ENCODE assay signal across 29 cellular contexts in the genomic region with DNA sequence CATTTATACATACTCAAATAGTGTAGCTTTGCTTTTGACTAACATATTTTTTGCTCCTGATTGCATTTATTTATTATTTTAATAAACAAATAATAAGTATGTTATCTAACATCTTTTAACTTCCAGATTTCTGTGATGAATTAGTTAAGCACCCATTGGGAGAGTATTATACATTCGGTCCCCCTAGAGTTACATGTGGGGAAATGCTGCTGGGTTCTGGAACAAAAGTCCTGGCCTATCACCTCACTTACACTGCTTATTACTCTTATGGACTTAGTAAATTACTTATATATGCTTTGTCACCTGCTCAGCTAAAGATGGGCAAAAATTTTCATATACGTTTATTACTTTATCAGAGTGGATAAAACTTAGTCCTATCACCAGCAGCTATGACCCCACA.
"Had no signal": no experiment of that assay in that cellular context is flagged by ENCODE, and none has a peak within 500 bp of the region (broad histone marks: within the 10 kb centered on the region; RNA-seq: fewer than 3 reads in every experiment).

No MANE protein-coding gene starts in this region.

- H3K27ac ChIP-seq: colonic mucosa, esophagus muscularis mucosa, foreskin keratinocyte, gastroesophageal sphincter, heart left ventricle, hepatocyte, left lung, ovary, psoas muscle, right lobe of liver, suprapubic skin, transverse colon, upper lobe of right lung, uterus had no signal

- H3K36me3 ChIP-seq: colonic mucosa, esophagus muscularis mucosa, gastroesophageal sphincter, heart left ventricle, left lung, ovary, right lobe of liver, suprapubic skin, transverse colon, upper lobe of right lung, uterus had no signal

- H3K9me3 ChIP-seq: colonic mucosa, esophagus muscularis mucosa, gastroesophageal sphincter, heart left ventricle, left lung, ovary, psoas muscle, right lobe of liver, suprapubic skin, transverse colon, upper lobe of right lung, uterus had no signal

- H3K4me3 Mint-ChIP-seq: dendritic cell treated with granulocyte-macrophage colony-stimulating factor and Interleukin-4, amounts not matched to agents 40 ng/mL and 50 ng/mL, for 4 days; naive thymus-derived CD8-positive, alpha-beta T cell; nephron progenitor cell; stimulated activated naive CD8-positive, alpha-beta T cell treated with anti-CD3 and anti-CD28 coated beads, Interleukin-15, amount 100 ng/mL, for 72 hours had no signal

- H3K27me3 ChIP-seq: colonic mucosa, esophagus muscularis mucosa, foreskin keratinocyte, gastroesophageal sphincter, heart left ventricle, hepatocyte, left lung, ovary, right lobe of liver, suprapubic skin, transverse colon, upper lobe of right lung, uterus had no signal

- H3K79me2 ChIP-seq: hepatocyte had no signal

- ATAC-seq: foreskin keratinocyte; gastroesophageal sphincter; heart left ventricle; left cardiac atrium; left lung; naive thymus-derived CD8-positive, alpha-beta T cell; psoas muscle; right lobe of liver; stimulated activated naive CD8-positive, alpha-beta T cell treated with anti-CD3 and anti-CD28 coated beads, Interleukin-15, amount 100 ng/mL, for 72 hours; upper lobe of right lung had no signal

- H3K4me3 ChIP-seq: colonic mucosa, esophagus muscularis mucosa, gastroesophageal sphincter, heart left ventricle, hepatocyte, left lung, ovary, psoas muscle, right lobe of liver, suprapubic skin, transverse colon, upper lobe of right lung, uterus had no signal

- H3K4me1 ChIP-seq: colonic mucosa, esophagus muscularis mucosa, foreskin keratinocyte, gastroesophageal sphincter, heart left ventricle, left lung, psoas muscle, right lobe of liver, suprapubic skin, transverse colon, upper lobe of right lung, uterus had no signal

- H3K27me3 Mint-ChIP-seq: dendritic cell treated with granulocyte-macrophage colony-stimulating factor and Interleukin-4, amounts not matched to agents 40 ng/mL and 50 ng/mL, for 4 days; naive thymus-derived CD8-positive, alpha-beta T cell; stimulated activated naive CD8-positive, alpha-beta T cell treated with anti-CD3 and anti-CD28 coated beads, Interleukin-15, amount 100 ng/mL, for 72 hours had no signal

- H3K27ac Mint-ChIP-seq: dendritic cell treated with granulocyte-macrophage colony-stimulating factor and Interleukin-4, amounts not matched to agents 40 ng/mL and 50 ng/mL, for 4 days; naive thymus-derived CD8-positive, alpha-beta T cell; nephron progenitor cell; stimulated activated naive CD8-positive, alpha-beta T cell treated with anti-CD3 and anti-CD28 coated beads, Interleukin-15, amount 100 ng/mL, for 72 hours had no signal

- H3K4me1 Mint-ChIP-seq: naive thymus-derived CD8-positive, alpha-beta T cell; nephron progenitor cell; stimulated activated naive CD8-positive, alpha-beta T cell treated with anti-CD3 and anti-CD28 coated beads, Interleukin-15, amount 100 ng/mL, for 72 hours had no signal

- DNase-seq: colonic mucosa; effector CD8-positive, alpha-beta T cell; heart left ventricle; left cardiac atrium; left lung; mesenchymal stem cell; midbrain; naive thymus-derived CD8-positive, alpha-beta T cell; nephron progenitor cell; occipital lobe; ovary; posterior cingulate gyrus; psoas muscle; right lobe of liver; small intestine; stimulated activated CD4-positive, alpha-beta T cell treated with anti-CD3 and anti-CD28 coated beads, Interleukin-15, amount 100 ng/mL, for 24 hours; stimulated activated CD4-positive, alpha-beta T cell treated with anti-CD3 and anti-CD28 coated beads, Interleukin-2, amount 100 ng/mL, for 48 hours; stimulated activated CD8-positive, alpha-beta memory T cell treated with anti-CD3 and anti-CD28 coated beads, Interleukin-4, amount 100 ng/mL, for 48 hours; stimulated activated naive CD4-positive, alpha-beta T cell; stimulated activated naive CD8-positive, alpha-beta T cell treated with anti-CD3 and anti-CD28 coated beads, Interleukin-15, amount 100 ng/mL, for 72 hours; transverse colon; upper lobe of right lung; uterus had no signal

- H3K9me3 Mint-ChIP-seq: nephron progenitor cell; stimulated activated naive CD8-positive, alpha-beta T cell treated with anti-CD3 and anti-CD28 coated beads, Interleukin-15, amount 100 ng/mL, for 72 hours had no signal

- H3K36me3 Mint-ChIP-seq: naive thymus-derived CD8-positive, alpha-beta T cell had no signal

- H3K4me2 ChIP-seq: hepatocyte had no signal
